8 cellular contexts compared by ENCODE assay signal in the genomic region with DNA sequence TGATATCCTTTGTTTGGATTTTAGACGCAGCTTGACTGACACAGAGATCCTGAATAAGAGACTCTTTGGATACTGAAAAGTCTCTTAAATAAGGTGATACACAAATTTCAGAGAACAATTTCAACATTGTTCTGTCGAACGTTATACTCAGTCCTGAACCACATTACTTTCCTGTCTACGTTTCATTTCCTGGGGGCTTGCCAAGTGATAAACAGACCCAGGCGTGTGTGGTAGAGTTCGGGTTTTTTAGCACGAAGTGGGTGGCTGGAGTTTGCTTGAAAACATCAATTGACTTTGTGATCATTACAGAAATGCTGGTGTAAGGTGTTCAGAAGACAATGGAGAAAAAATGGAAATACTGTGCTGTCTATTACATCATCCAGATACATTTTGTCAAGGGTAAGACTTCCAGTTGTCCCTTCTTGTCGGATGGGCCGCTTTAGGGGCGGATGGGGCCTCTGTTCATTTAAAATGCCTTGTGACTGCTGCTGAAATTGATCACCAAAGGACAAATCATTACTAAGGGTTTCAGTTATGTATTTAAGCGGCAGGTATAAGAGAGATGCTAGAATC.
DNase-seq lines count a peak whose midpoint lies in the region; ATAC-seq and TF ChIP-seq lines count a peak whose summit lies in the region.

A gene with protein sequence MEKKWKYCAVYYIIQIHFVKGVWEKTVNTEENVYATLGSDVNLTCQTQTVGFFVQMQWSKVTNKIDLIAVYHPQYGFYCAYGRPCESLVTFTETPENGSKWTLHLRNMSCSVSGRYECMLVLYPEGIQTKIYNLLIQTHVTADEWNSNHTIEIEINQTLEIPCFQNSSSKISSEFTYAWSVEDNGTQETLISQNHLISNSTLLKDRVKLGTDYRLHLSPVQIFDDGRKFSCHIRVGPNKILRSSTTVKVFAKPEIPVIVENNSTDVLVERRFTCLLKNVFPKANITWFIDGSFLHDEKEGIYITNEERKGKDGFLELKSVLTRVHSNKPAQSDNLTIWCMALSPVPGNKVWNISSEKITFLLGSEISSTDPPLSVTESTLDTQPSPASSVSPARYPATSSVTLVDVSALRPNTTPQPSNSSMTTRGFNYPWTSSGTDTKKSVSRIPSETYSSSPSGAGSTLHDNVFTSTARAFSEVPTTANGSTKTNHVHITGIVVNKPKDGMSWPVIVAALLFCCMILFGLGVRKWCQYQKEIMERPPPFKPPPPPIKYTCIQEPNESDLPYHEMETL (plus strand): TSS at position 287 of the 573 bp plus-strand sequence. CDS start 52 bp downstream, at position 339.

- no peak within 1 kb of the TSS for H3K4me3 ChIP-seq in cardiac fibroblast (replicated peaks in 1 of 2; ENCODE audit: low read depth in 2 of 2, low read length in 2 of 2)

- DNase-seq in COLO829 (ENCODE audit: low spot score) (peak; percentile 96), T-helper 22 cell (ENCODE audit: low read depth) (peak; percentile 53), cardiac fibroblast (ENCODE audit: low read depth in 2 of 2) (peak; percentile 38 to 61), HEK293T (ENCODE audit: extremely low spot score) (no peak), DMS153 treated with DMSO at 0.1 percent for 48 hours (lab: John Stamatoyannopoulos, UW; ENCODE audit: unreplicated experiment) (no peak), anterior cingulate cortex (lab: John Stamatoyannopoulos, UW) (no peak)
- peak; percentile 57 for DNase-seq in stimulated activated CD8-positive, alpha-beta memory T cell treated with anti-CD3 and anti-CD28 coated beads, Interleukin-12 subunit alpha, Interleukin-12 subunit beta, amount 100 ng/mL, for 1 hour (ENCODE audit: low read depth)

- ATAC-seq in HG02623 (IDR thresholded peaks at IDR 0.05; ENCODE audit: unreplicated experiment): peak; percentile 25

- POLR2A ChIA-PET in HEK293T (lab: Yijun Ruan, JAX): no interaction called here

- CTCF ChIA-PET in HEK293T (lab: Yijun Ruan, JAX): no interaction called here

- no peak for TF ChIP-seq CTCF in cardiac fibroblast (IDR thresholded peaks at IDR 0.05; ENCODE audit: low read depth, low read length)

TF ChIP-seq in HEK293T, 16 proteins besides CTCF, POLR2A, EP300 and RAD21:
- no peak for TF ChIP-seq FOXA1 (IDR thresholded peaks at IDR 0.05)
- no peak for TF ChIP-seq SUZ12 (IDR thresholded peaks at IDR 0.05)
- TF ChIP-seq NFRKB (IDR thresholded peaks at IDR 0.05): no peak

Comparison
In these comparisons a context has a peak if more than half of its experiments do, and no peak if none do; other contexts are left out.
1. DNase-seq: peak in COLO829 (single experiment), T-helper 22 cell (single experiment), cardiac fibroblast (2 of 2) and stimulated activated CD8-positive, alpha-beta memory T cell treated with anti-CD3 and anti-CD28 coated beads, Interleukin-12 subunit alpha, Interleukin-12 subunit beta, amount 100 ng/mL, for 1 hour (single experiment); none in HEK293T (single experiment), DMS153 treated with DMSO at 0.1 percent for 48 hours (single experiment) and anterior cingulate cortex (0 of 58).